In the genomic region with DNA sequence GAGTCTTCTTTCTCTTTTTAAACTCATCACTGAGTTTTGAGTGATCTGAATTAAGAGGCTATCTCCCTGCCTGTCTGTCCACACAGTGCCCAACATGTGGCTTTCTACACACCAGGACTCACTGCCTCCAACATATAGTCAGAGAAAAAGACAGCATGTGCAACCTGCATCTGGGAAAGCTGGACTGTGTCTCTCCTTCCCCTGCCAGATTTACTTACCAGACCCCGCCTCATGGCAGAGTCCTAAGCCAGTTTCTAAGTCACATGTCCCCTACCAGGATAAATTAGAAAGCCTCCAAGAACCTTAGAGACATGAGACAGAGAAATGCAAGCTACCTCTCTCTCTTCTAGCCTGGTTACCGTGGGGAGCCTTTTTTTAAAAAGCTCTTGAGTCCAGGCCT, we compare ENCODE assay signal across 1 cellular context.
TF ChIP-seq lines count a peak whose summit lies in the region.

No MANE protein-coding gene starts in this region.

TF ChIP-seq in IMR-90, 13 proteins besides CTCF, POLR2A, EP300 and RAD21:
- TF ChIP-seq CHD1 (IDR thresholded peaks at IDR 0.05; ENCODE audit: low read depth, low read length) = no peak
- no peak for TF ChIP-seq MAFK (IDR thresholded peaks at IDR 0.05; ENCODE audit: low read depth, low read length)
- no peak for TF ChIP-seq FOS (IDR thresholded peaks at IDR 0.05; ENCODE audit: low read depth, low read length)
- TF ChIP-seq MXI1 (IDR thresholded peaks at IDR 0.05; ENCODE audit: borderline replicate concordance, low read depth, low read length) = no peak
- TF ChIP-seq RFX5 (IDR thresholded peaks at IDR 0.05; ENCODE audit: low read depth, low read length) = no peak
- TF ChIP-seq RCOR1 (IDR thresholded peaks at IDR 0.05; ENCODE audit: insufficient replicate concordance, low read length) = no peak
- TF ChIP-seq BHLHE40 (IDR thresholded peaks at IDR 0.05; ENCODE audit: low read depth, low read length) = no peak
- TF ChIP-seq MAZ (IDR thresholded peaks at IDR 0.05; ENCODE audit: borderline replicate concordance, low read depth, low read length) = no peak
- TF ChIP-seq, protein P1, sequence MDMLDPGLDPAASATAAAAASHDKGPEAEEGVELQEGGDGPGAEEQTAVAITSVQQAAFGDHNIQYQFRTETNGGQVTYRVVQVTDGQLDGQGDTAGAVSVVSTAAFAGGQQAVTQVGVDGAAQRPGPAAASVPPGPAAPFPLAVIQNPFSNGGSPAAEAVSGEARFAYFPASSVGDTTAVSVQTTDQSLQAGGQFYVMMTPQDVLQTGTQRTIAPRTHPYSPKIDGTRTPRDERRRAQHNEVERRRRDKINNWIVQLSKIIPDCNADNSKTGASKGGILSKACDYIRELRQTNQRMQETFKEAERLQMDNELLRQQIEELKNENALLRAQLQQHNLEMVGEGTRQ (IDR thresholded peaks at IDR 0.05; ENCODE audit: low read depth, low read length) = no peak
- TF ChIP-seq CEBPB (IDR thresholded peaks at IDR 0.05; ENCODE audit: low read depth, low read length) = no peak
- no peak for TF ChIP-seq NFE2L2 (IDR thresholded peaks at IDR 0.05; ENCODE audit: low read depth, low read length)
- TF ChIP-seq, protein P2, sequence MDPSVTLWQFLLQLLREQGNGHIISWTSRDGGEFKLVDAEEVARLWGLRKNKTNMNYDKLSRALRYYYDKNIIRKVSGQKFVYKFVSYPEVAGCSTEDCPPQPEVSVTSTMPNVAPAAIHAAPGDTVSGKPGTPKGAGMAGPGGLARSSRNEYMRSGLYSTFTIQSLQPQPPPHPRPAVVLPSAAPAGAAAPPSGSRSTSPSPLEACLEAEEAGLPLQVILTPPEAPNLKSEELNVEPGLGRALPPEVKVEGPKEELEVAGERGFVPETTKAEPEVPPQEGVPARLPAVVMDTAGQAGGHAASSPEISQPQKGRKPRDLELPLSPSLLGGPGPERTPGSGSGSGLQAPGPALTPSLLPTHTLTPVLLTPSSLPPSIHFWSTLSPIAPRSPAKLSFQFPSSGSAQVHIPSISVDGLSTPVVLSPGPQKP (IDR thresholded peaks at IDR 0.05; ENCODE audit: borderline replicate concordance, low read depth, low read length) = no peak
- TF ChIP-seq SMC3 (IDR thresholded peaks at IDR 0.05; ENCODE audit: low read depth, low read length) = no peak
